ENCODE assay signal across 22 cellular contexts in genomic region chr5:107074991-107075390, GRCh38.
"Had no signal": no experiment of that assay in that cellular context is flagged by ENCODE, and none has a peak within 500 bp of the region (broad histone marks: within the 10 kb centered on the region; RNA-seq: fewer than 3 reads in every experiment).

No MANE protein-coding gene starts in this region.

- ATAC-seq: heart right ventricle, left ventricle myocardium superior, pancreas had no signal

- H3K36me3 ChIP-seq: heart right ventricle, pancreas, sigmoid colon, thyroid gland had no signal

- H3K27ac ChIP-seq: epithelial cell of prostate, heart right ventricle, pancreas, sigmoid colon, thyroid gland had no signal

- H3K4me1 ChIP-seq: heart right ventricle, pancreas, sigmoid colon, thyroid gland had no signal

- DNase-seq: activated B cell treated with CpG ODN at 0.5 μM for 24 hours; activated CD4-positive, alpha-beta memory T cell treated with anti-CD3 and anti-CD28 coated beads for 36 hours; activated CD4-positive, alpha-beta T cell treated with anti-CD3 and anti-CD28 coated beads for 4 hours; activated naive CD4-positive, alpha-beta T cell treated with Interleukin-2 at 50 U/mL for 16 hours; activated naive CD8-positive, alpha-beta T cell treated with anti-CD3 and anti-CD28 coated beads, Interleukin-2, amount 10 ng/mL, durations not matched to agents 7 days and 5 days; activated T-cell treated with anti-CD3 and anti-CD28 coated beads, Interleukin-2, amount 50 U/mL, for 48 hours; amniotic stem cell; cerebellar nuclear complex; cortex of kidney; heart right ventricle; left ventricle myocardium superior; midbrain; nephron progenitor cell; pancreas; sigmoid colon; stimulated activated CD4-positive, alpha-beta T cell treated with anti-CD3 and anti-CD28 coated beads, Interleukin-4, amount 100 ng/mL, for 24 hours; substantia nigra; T1000; thyroid gland had no signal

- H3K9me3 ChIP-seq: pancreas, sigmoid colon, thyroid gland had no signal

- FAIRE-seq: bronchial epithelial cell, keratinocyte, pancreas had no signal

- H3K27me3 ChIP-seq: heart right ventricle, pancreas, sigmoid colon, thyroid gland had no signal

- H3K4me3 ChIP-seq: heart right ventricle, pancreas, sigmoid colon, thyroid gland had no signal
